1 cellular context compared by ENCODE assay signal in genomic region chr11:70483077-70483861, GRCh38.
TF ChIP-seq lines count a peak whose summit lies in the region.

No MANE protein-coding gene starts in this region.

TF ChIP-seq in HEK293, 187 proteins besides CTCF, POLR2A, EP300 and RAD21 (continued from another document):
- TF ChIP-seq ZBTB44 (tag by site-specific recombination; IDR thresholded peaks at IDR 0.05), result no peak
- no peak for TF ChIP-seq ZNF239 (tag by site-specific recombination; IDR thresholded peaks at IDR 0.05)
- no peak for TF ChIP-seq ZNF354C (tag by site-specific recombination; IDR thresholded peaks at IDR 0.05; ENCODE audit: borderline replicate concordance, low read depth)
- peak; percentile 41; the same call in 1 of the 2 replicates for TF ChIP-seq ATF2 (tag by site-specific recombination; IDR thresholded peaks at IDR 0.05; ENCODE audit: low read depth)
- peak; percentile 60; the same call in 1 of the 2 replicates for TF ChIP-seq ZNF660 (tag by site-specific recombination; IDR thresholded peaks at IDR 0.05)
- TF ChIP-seq SP2 (tag by site-specific recombination; IDR thresholded peaks at IDR 0.05), result no peak
- peak; percentile 95 for TF ChIP-seq GLI2 (tag by site-specific recombination; IDR thresholded peaks at IDR 0.05; ENCODE audit: borderline replicate concordance, low read depth)
- TF ChIP-seq ZNF24 (tag by site-specific recombination; IDR thresholded peaks at IDR 0.05), result peak; percentile 96
- TF ChIP-seq ZBTB6 (tag by site-specific recombination; IDR thresholded peaks at IDR 0.05), result no peak
- peak; percentile 95 for TF ChIP-seq ZBTB21 (tag by site-specific recombination; IDR thresholded peaks at IDR 0.05)
- TF ChIP-seq ZXDB (tag by site-specific recombination; IDR thresholded peaks at IDR 0.05), result no peak
- TF ChIP-seq ZNF639 (tag by site-specific recombination; IDR thresholded peaks at IDR 0.05), result peak; percentile 94
- TF ChIP-seq ZNF133 (tag by site-specific recombination; IDR thresholded peaks at IDR 0.05), result no peak
- peak; percentile 98 for TF ChIP-seq GFI1B (tag by site-specific recombination; IDR thresholded peaks at IDR 0.05)
- TF ChIP-seq ZNF777 (tag by site-specific recombination; IDR thresholded peaks at IDR 0.05; ENCODE audit: borderline replicate concordance), result no peak
- no peak for TF ChIP-seq OVOL3 (tag by site-specific recombination; IDR thresholded peaks at IDR 0.05)
- peak; percentile 47; the same call in 1 of the 2 replicates for TF ChIP-seq MZF1 (tag by site-specific recombination; IDR thresholded peaks at IDR 0.05; ENCODE audit: borderline replicate concordance)
- no peak for TF ChIP-seq ZFP37 (tag by site-specific recombination; IDR thresholded peaks at IDR 0.05)
- no peak for TF ChIP-seq ZNF658 (tag by site-specific recombination; IDR thresholded peaks at IDR 0.05)
- TF ChIP-seq KLF10 (tag by site-specific recombination; IDR thresholded peaks at IDR 0.05), result peak; percentile 90
- TF ChIP-seq PRDM6 (tag by site-specific recombination; IDR thresholded peaks at IDR 0.05), result peak; percentile 99
- no peak for TF ChIP-seq KLF7 (tag by site-specific recombination; IDR thresholded peaks at IDR 0.05; ENCODE audit: borderline replicate concordance)
- peak; percentile 56; the same call in 1 of the 2 replicates for TF ChIP-seq ZNF366 (tag by site-specific recombination; conservative IDR thresholded peaks at IDR 0.05)
- TF ChIP-seq ZNF449 (tag by site-specific recombination; IDR thresholded peaks at IDR 0.05), result no peak
- peak; percentile 49; the same call in 1 of the 2 replicates for TF ChIP-seq ZNF146 (tag by site-specific recombination; IDR thresholded peaks at IDR 0.05)
- TF ChIP-seq ZBTB7A (tag by site-specific recombination; IDR thresholded peaks at IDR 0.05; ENCODE audit: low read depth), result no peak
- TF ChIP-seq HIC1 (tag by site-specific recombination; IDR thresholded peaks at IDR 0.05), result peak; percentile 85
